Comparison of ENCODE assay signal across 21 cellular contexts in the genomic region with DNA sequence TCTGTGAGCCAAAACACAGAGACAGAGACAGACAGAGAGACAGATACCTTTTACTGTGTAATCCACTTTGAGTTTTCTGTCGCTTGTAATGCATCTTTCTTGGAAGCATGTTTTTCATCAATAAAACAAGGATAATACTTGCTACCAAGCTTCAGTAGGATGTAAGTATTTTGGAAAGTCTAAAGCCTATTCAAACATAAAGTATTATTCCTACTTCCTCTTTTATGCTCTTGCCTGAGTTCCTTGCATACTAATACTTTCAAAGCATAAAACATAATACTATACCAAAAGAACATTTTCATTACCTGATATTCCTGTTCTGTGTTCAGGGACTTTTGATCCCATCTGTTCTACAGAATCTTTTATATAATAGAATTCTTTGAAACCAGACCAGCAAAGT.
"Had no signal": no experiment of that assay in that cellular context is flagged by ENCODE, and none has a peak within 500 bp of the region (broad histone marks: within the 10 kb centered on the region; RNA-seq: fewer than 3 reads in every experiment).

No MANE protein-coding gene starts in this region.

- H3K27me3 ChIP-seq: adrenal gland, breast epithelium, left lung, upper lobe of left lung had no signal

- H3K9me3 ChIP-seq: adrenal gland, breast epithelium, esophagus muscularis mucosa, left lung, upper lobe of left lung had no signal

- H3K4me1 ChIP-seq: adrenal gland, breast epithelium, esophagus muscularis mucosa, left lung, upper lobe of left lung had no signal

- H3K27ac ChIP-seq: breast epithelium, esophagus muscularis mucosa, left lung, upper lobe of left lung had no signal

- ATAC-seq: activated T-helper 17 cell treated with anti-CD3 and anti-CD28 coated beads, Interleukin-2, amount 50 U/mL, for 72 hours; left lung; naive thymus-derived CD4-positive, alpha-beta T cell; WTC11 had no signal

- FAIRE-seq: colon, frontal cortex, TTC549 had no signal

- H3K4me3 ChIP-seq: adrenal gland, breast epithelium, esophagus muscularis mucosa, left lung, lung, upper lobe of left lung had no signal

- DNase-seq: activated CD4-positive, alpha-beta T cell treated with anti-CD3 and anti-CD28 coated beads, Interleukin-2, amount 50 U/mL, for 4 hours; activated CD8-positive, alpha-beta memory T cell treated with anti-CD3 and anti-CD28 coated beads for 24 hours; activated CD8-positive, alpha-beta memory T cell treated with anti-CD3 and anti-CD28 coated beads, Interleukin-2, amount 50 U/mL, for 4 hours; activated naive CD4-positive, alpha-beta T cell; activated T-cell treated with anti-CD3 and anti-CD28 coated beads, Interleukin-2, amount 50 U/mL, for 24 hours; adrenal gland; kidney glomerular epithelial cell; left lung; naive thymus-derived CD4-positive, alpha-beta T cell; stimulated activated CD4-positive, alpha-beta T cell treated with anti-CD3 and anti-CD28 coated beads, Interleukin-2, amount 100 ng/mL, for 48 hours; stimulated activated CD8-positive, alpha-beta memory T cell treated with anti-CD3 and anti-CD28 coated beads, Interleukin-4, amount 100 ng/mL, for 48 hours; stimulated activated naive CD4-positive, alpha-beta T cell; upper lobe of left lung had no signal

- H3K36me3 ChIP-seq: adrenal gland, breast epithelium, esophagus muscularis mucosa, left lung, upper lobe of left lung had no signal
